ENCODE assay signal across 1 cellular context in genomic region chr22:47042116-47042825, GRCh38.
TF ChIP-seq lines count a peak whose summit lies in the region.

No MANE protein-coding gene starts in this region.

TF ChIP-seq in GM23338, 12 proteins besides CTCF, POLR2A, EP300 and RAD21 (continued from another document):
- TF ChIP-seq REST (IDR thresholded peaks at IDR 0.05; ENCODE audit: unreplicated experiment) (no peak), ETS1 (IDR thresholded peaks at IDR 0.05) (no peak), ZNF462 (CRISPR knock-in tag; IDR thresholded peaks at IDR 0.05) (no peak), EZH2phosphoT487 (IDR thresholded peaks at IDR 0.05; ENCODE audit: unreplicated experiment) (no peak)
